22 cellular contexts compared by ENCODE assay signal in genomic region chr22:46526484-46526839, GRCh38.
"Had no signal": no experiment of that assay in that cellular context is flagged by ENCODE, and none has a peak within 500 bp of the region (broad histone marks: within the 10 kb centered on the region; RNA-seq: fewer than 3 reads in every experiment).

No MANE protein-coding gene starts in this region.

- H3K27ac ChIP-seq: spleen, tibial artery had no signal

- H3K9me3 Mint-ChIP-seq: activated CD4-positive, alpha-beta memory T cell treated with anti-CD3 and anti-CD28 coated beads for 36 hours; dendritic cell treated with granulocyte-macrophage colony-stimulating factor and Interleukin-4, amounts not matched to agents 40 ng/mL and 50 ng/mL, for 4 days; mesothelial cell of epicardium; natural killer cell treated with Interleukin-12 subunit alpha and Interleukin-12 subunit beta and Interleukin-15 and Interleukin-18, amount 100 ng/mL, for 72 hours; stimulated activated memory B cell treated with anti-CD40 and anti-IgM and Interleukin-4, amounts not matched to agents 10 μg/mL and 1 μg/mL and 100 μg/mL, for 72 hours; T-helper 2 cell treated with Interferon-gamma antibody and Interleukin-4, amounts not matched to agents 5 μg/mL and 100 μg/mL, for 36 hours had no signal

- H3K4me3 Mint-ChIP-seq: activated CD4-positive, alpha-beta memory T cell treated with anti-CD3 and anti-CD28 coated beads for 36 hours; activated CD4-positive, alpha-beta T cell treated with anti-CD3 and anti-CD28 coated beads for 36 hours; dendritic cell treated with granulocyte-macrophage colony-stimulating factor and Interleukin-4, amounts not matched to agents 40 ng/mL and 50 ng/mL, for 4 days; mesothelial cell of epicardium; natural killer cell treated with Interleukin-12 subunit alpha and Interleukin-12 subunit beta and Interleukin-15 and Interleukin-18, amount 100 ng/mL, for 72 hours; stimulated activated memory B cell treated with anti-CD40 and anti-IgM and Interleukin-4, amounts not matched to agents 10 μg/mL and 1 μg/mL and 100 μg/mL, for 72 hours; T-helper 2 cell treated with Interferon-gamma antibody and Interleukin-4, amounts not matched to agents 5 μg/mL and 100 μg/mL, for 36 hours had no signal

- FAIRE-seq: islet of Langerhans, TTC549, urothelium cell line had no signal

- ATAC-seq: activated CD4-positive, alpha-beta T cell treated with anti-CD3 and anti-CD28 coated beads for 36 hours; natural killer cell treated with Interleukin-12 subunit alpha and Interleukin-12 subunit beta and Interleukin-15 and Interleukin-18, amount 100 ng/mL, for 72 hours had no signal

- H3K27ac Mint-ChIP-seq: activated CD4-positive, alpha-beta memory T cell treated with anti-CD3 and anti-CD28 coated beads for 36 hours; activated CD4-positive, alpha-beta T cell treated with anti-CD3 and anti-CD28 coated beads for 36 hours; dendritic cell treated with granulocyte-macrophage colony-stimulating factor and Interleukin-4, amounts not matched to agents 40 ng/mL and 50 ng/mL, for 4 days; mesothelial cell of epicardium; natural killer cell treated with Interleukin-12 subunit alpha and Interleukin-12 subunit beta and Interleukin-15 and Interleukin-18, amount 100 ng/mL, for 72 hours; stimulated activated memory B cell treated with anti-CD40 and anti-IgM and Interleukin-4, amounts not matched to agents 10 μg/mL and 1 μg/mL and 100 μg/mL, for 72 hours; T-helper 2 cell treated with Interferon-gamma antibody and Interleukin-4, amounts not matched to agents 5 μg/mL and 100 μg/mL, for 36 hours had no signal

- H3K36me3 Mint-ChIP-seq: activated CD4-positive, alpha-beta memory T cell treated with anti-CD3 and anti-CD28 coated beads for 36 hours; natural killer cell treated with Interleukin-12 subunit alpha and Interleukin-12 subunit beta and Interleukin-15 and Interleukin-18, amount 100 ng/mL, for 72 hours; stimulated activated memory B cell treated with anti-CD40 and anti-IgM and Interleukin-4, amounts not matched to agents 10 μg/mL and 1 μg/mL and 100 μg/mL, for 72 hours had no signal

- H3K9me3 ChIP-seq: spleen, tibial artery had no signal

- H3K4me3 ChIP-seq: lung, spleen, tibial artery had no signal

- DNase-seq: activated CD4-positive, alpha-beta memory T cell treated with anti-CD3 and anti-CD28 coated beads for 36 hours; activated CD4-positive, alpha-beta T cell treated with anti-CD3 and anti-CD28 coated beads for 36 hours; anterior cingulate cortex; cerebellar nuclear complex; effector memory CD4-positive, alpha-beta T cell; foreskin melanocyte; glutamatergic neuron; hippocampal formation; posterior cingulate gyrus; retina; spleen; stimulated activated CD4-positive, alpha-beta T cell treated with anti-CD3 and anti-CD28 coated beads, Interleukin-4, amount 100 ng/mL, for 4 hours; tibial artery had no signal

- H3K36me3 ChIP-seq: spleen, tibial artery had no signal

- H3K4me1 ChIP-seq: spleen had no signal
